Comparison of ENCODE assay signal across 8 cellular contexts in the genomic region with DNA sequence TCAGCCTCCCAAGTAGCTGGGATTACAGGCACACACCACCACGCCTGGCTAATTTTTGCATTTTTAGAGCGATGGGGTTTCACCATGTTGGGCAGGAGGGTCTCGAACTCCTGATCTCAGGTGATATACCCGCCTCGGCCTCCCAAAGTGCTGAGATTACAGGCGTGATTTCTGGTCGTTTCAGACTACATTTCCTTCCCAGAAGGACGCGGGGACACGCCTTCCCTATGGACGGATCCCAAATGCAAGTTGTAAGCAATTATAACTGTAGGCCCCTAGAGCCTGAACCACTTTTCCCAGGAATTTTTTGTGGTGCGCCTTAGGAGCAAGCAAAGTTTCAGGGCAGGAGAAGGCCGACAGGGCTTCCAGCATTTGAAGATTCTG. TPM values are rescaled to one million over a fixed set of nuclear protein-coding genes. Genes with fewer than 3 reads are reported as not detected.
A peak's percentile ranks its signal among the peaks of the same experiment; 100 is the strongest.
DNase-seq lines count a peak whose midpoint lies in the region; TF ChIP-seq lines count a peak whose summit lies in the region.

No MANE protein-coding gene starts in this region.

- no peaks in the 10 kb centered on the region for H3K9me2 ChIP-seq in OCI-LY7 (ENCODE audit: insufficient read depth, low read length)

- no peak overlapping the region for H2BK5ac ChIP-seq in neuronal stem cell (ENCODE audit: low read length)

- CTCF ChIA-PET in OCI-LY7 (lab: Charles Lee; ENCODE audit: unreplicated experiment): no interaction called here

- no peak overlapping the region for H2BK12ac ChIP-seq in neuronal stem cell (ENCODE audit: low read length)

- H3K79me2 ChIP-seq in OCI-LY7 (ENCODE audit: insufficient read depth, low read depth, low read length): no peaks in the 10 kb centered on the region

- H3K9me3 Mint-ChIP-seq in endodermal cell: peaks cover 14% of the 10 kb centered on the region

- H3K27ac ChIP-seq in C4-2B (peak overlapping the region; percentile 70), OCI-LY7 (ENCODE audit: low read depth, low read length, poor library complexity, severe bottlenecking) (no peak overlapping the region), endodermal cell (ENCODE audit: low read depth, low read length) (peak overlapping the region; percentile 16), neuronal stem cell (replicated peaks; ENCODE audit: low read length) (peak overlapping the region; percentile 93)

- H2AFZ ChIP-seq in OCI-LY7 (ENCODE audit: low read length) (peak overlapping the region; percentile 92), neuronal stem cell (ENCODE audit: low read length) (peak overlapping the region; percentile 96)

- peaks cover 11% of the 10 kb centered on the region for H3K79me1 ChIP-seq in neuronal stem cell (ENCODE audit: low read depth, low read length)

- H3K36me3 Mint-ChIP-seq in endodermal cell (ENCODE audit: low read depth): peaks cover 31% of the 10 kb centered on the region

- H3K4ac ChIP-seq in neuronal stem cell (ENCODE audit: low read length): no peak overlapping the region

- no peaks in the 10 kb centered on the region for H3K27me3 Mint-ChIP-seq in endodermal cell (ENCODE audit: insufficient read depth)

- peak overlapping the region; percentile 94 for H3K4me3 Mint-ChIP-seq in endodermal cell

- H3K27ac Mint-ChIP-seq in endodermal cell: peak overlapping the region; percentile 92

- no peaks in the 10 kb centered on the region for H4K20me1 ChIP-seq in OCI-LY7 (ENCODE audit: insufficient read depth, low read length)

- peak overlapping the region; percentile 66 for H3K18ac ChIP-seq in neuronal stem cell (ENCODE audit: low read length)

- H3K4me3 ChIP-seq in OCI-LY7 (ENCODE audit: low read depth, low read length, poor library complexity, severe bottlenecking) (peak overlapping the region; percentile 55), endodermal cell (ENCODE audit: low read length) (peak overlapping the region; percentile 76), neuronal stem cell (ENCODE audit: low read length in 2 of 2) (peak overlapping the region; percentile 49 to 73)

- peaks cover 4% of the 10 kb centered on the region; the same call in 1 of the 2 replicates for H3K9me3 ChIP-seq in OCI-LY7 (ENCODE audit: low read length)
- H3K9me3 ChIP-seq in endodermal cell (ENCODE audit: control insufficient read depth, low read length): peaks cover 4% of the 10 kb centered on the region
- H3K9me3 ChIP-seq in neuronal stem cell (replicated peaks in 1 of 2; ENCODE audit: control insufficient read depth in 2 of 2, insufficient read depth in 1 of 2, low read depth in 1 of 2, low read length in 2 of 2): peaks cover 2 to 16% of the 10 kb centered on the region in 2 donors

- H4K91ac ChIP-seq in neuronal stem cell (ENCODE audit: low read depth, low read length, poor library complexity): no peak overlapping the region

- 84 to 90% methylated on average over 10 to 13 of the region's 13 CpGs for WGBS in endodermal cell (ENCODE audit: insufficient coverage in 1 of 2, insufficient read length in 1 of 2), 2 experiments
- WGBS in neuronal stem cell (ENCODE audit: extremely low coverage in 2 of 2, insufficient read length in 2 of 2, insufficient replicate concordance in 1 of 2), 2 donors: no CpG with 5 or more reads among the region's 13 CpGs

- H3K4me1 ChIP-seq in OCI-LY7 (ENCODE audit: insufficient read depth, low read length, poor library complexity, severe bottlenecking): peaks cover 5% of the 10 kb centered on the region
- H3K4me1 ChIP-seq in endodermal cell (ENCODE audit: control insufficient read depth, insufficient read depth, low read length): no peaks in the 10 kb centered on the region
- H3K4me1 ChIP-seq in neuronal stem cell (ENCODE audit: control insufficient read depth in 2 of 2, insufficient read depth in 1 of 2, low read depth in 1 of 2, low read length in 2 of 2): peaks cover 6 to 9% of the 10 kb centered on the region in 2 donors

- peaks cover 8% of the 10 kb centered on the region for H3K36me3 ChIP-seq in OCI-LY7 (ENCODE audit: insufficient read depth, low read length)
- peaks cover 12% of the 10 kb centered on the region for H3K36me3 ChIP-seq in endodermal cell (ENCODE audit: control insufficient read depth, insufficient read depth, low read length)
- H3K36me3 ChIP-seq in neuronal stem cell (replicated peaks in 1 of 2; ENCODE audit: control insufficient read depth in 2 of 2, insufficient read depth in 2 of 2, low read length in 2 of 2): peaks cover 0 to 14% of the 10 kb centered on the region in 2 donors

- no peak overlapping the region for H3K14ac ChIP-seq in neuronal stem cell (ENCODE audit: low read length)

- H3K4me2 ChIP-seq in OCI-LY7 (ENCODE audit: low read length) (peak overlapping the region; percentile 52; the same call in 1 of the 2 replicates), neuronal stem cell (ENCODE audit: insufficient read depth, low read length, poor library complexity, severe bottlenecking) (peak overlapping the region; percentile 38)

- H3K27me3 ChIP-seq in endodermal cell (ENCODE audit: control insufficient read depth, insufficient read depth, low read length, poor library complexity, severe bottlenecking) (no peaks in the 10 kb centered on the region), neuronal stem cell (ENCODE audit: control insufficient read depth in 3 of 3, insufficient read depth in 3 of 3, low read depth in 1 of 3, low read length in 3 of 3) (no peaks in the 10 kb centered on the region)

- BruUV-seq in OCI-LY7 (replicated peaks; lab: Mats Ljungman, UMichigan): no TSS peak

- intact Hi-C loops in OCI-LY7 (cut with micrococcal nuclease; ENCODE audit: unreplicated experiment): no loop called here

- H3K9ac ChIP-seq in endodermal cell (ENCODE audit: extremely low read depth, low read length, poor library complexity, severe bottlenecking): peak overlapping the region; percentile 44
- no peak overlapping the region for H3K9ac ChIP-seq in neuronal stem cell (ENCODE audit: low read depth, low read length, poor library complexity)

- no peak overlapping the region for H2BK15ac ChIP-seq in neuronal stem cell (ENCODE audit: low read length)

- no peak for DNase-seq in OCI-LY7 (ENCODE audit: low spot score)
- DNase-seq in endodermal cell: no peak
- no peak for DNase-seq in neuronal stem cell (ENCODE audit: low spot score)
- DNase-seq in H4 (ENCODE audit: low spot score): no peak
- no peak for DNase-seq in occipital lobe (lab: John Stamatoyannopoulos, UW)
- DNase-seq in stimulated activated CD4-positive, alpha-beta T cell treated with anti-CD3 and anti-CD28 coated beads, Interleukin-4, amount 100 ng/mL, for 1 hour: no peak
- no peak for DNase-seq in DMS53 treated with DMSO at 0.1 percent for 48 hours (lab: John Stamatoyannopoulos, UW; ENCODE audit: unreplicated experiment)

- TF ChIP-seq CTCF in C4-2B (conservative IDR thresholded peaks at IDR 0.05): no peak
- no peak for TF ChIP-seq CTCF in OCI-LY7 (conservative IDR thresholded peaks at IDR 0.05; ENCODE audit: low read length)
- no peak for TF ChIP-seq CTCF in endodermal cell (conservative IDR thresholded peaks at IDR 0.05)

- H2BK120ac ChIP-seq in neuronal stem cell (ENCODE audit: low read depth, low read length): no peak overlapping the region

- peaks cover 6% of the 10 kb centered on the region for H3K4me1 Mint-ChIP-seq in endodermal cell

- H2AK5ac ChIP-seq in neuronal stem cell (ENCODE audit: low read depth, low read length): no peak overlapping the region

- H3K23ac ChIP-seq in neuronal stem cell (ENCODE audit: low read depth, low read length, poor library complexity): no peak overlapping the region

- H4K8ac ChIP-seq in neuronal stem cell (ENCODE audit: low read depth, low read length): peak overlapping the region; percentile 97

- POLR2A ChIA-PET in OCI-LY7 (lab: Charles Lee): interaction anchor here (0.5 kb wide), 1 partner anchor 328 kb away, joined by 3 read pairs; no protein-coding TSS in a partner anchor

RNA-seq across cellular contexts. Expression of a gene that starts 17.8 kb away (rescaled TPM):
- total RNA-seq in OCI-LY7 (2014; rRNA removed; shearing (Covaris generic)): 12.3 and 16.2 TPM in 2 replicates
- total RNA-seq in OCI-LY7 (2022) (23.7 and 26.3 TPM in 2 replicates), endodermal cell (10 to 100 TPM; 32.1 to 50.1 TPM), occipital lobe (18.2 TPM)
- 30.6 TPM for polyA plus RNA-seq in endodermal cell (2013, experiment 1 of 2)
- 30.5 TPM for polyA plus RNA-seq in endodermal cell (2013, experiment 2 of 2)
- polyA plus RNA-seq in neuronal stem cell (2013, experiment 1 of 2): 22.4 TPM
- polyA plus RNA-seq in neuronal stem cell (2013, experiment 2 of 2): 23.2 TPM
- 4.0 and 6.6 TPM in 2 replicates for total RNA-seq in H4 (2014; rRNA removed; shearing (Covaris generic))

RNA-seq across cellular contexts. Expression of a gene that starts 52.6 kb away (rescaled TPM):
- total RNA-seq in OCI-LY7 (2014; rRNA removed; shearing (Covaris generic)): 5.9 TPM in 2 replicates
- total RNA-seq in OCI-LY7 (2022) (6.6 and 6.7 TPM in 2 replicates), endodermal cell (10 to 100 TPM; 38.7 to 58.5 TPM), occipital lobe (6.6 TPM)
- 15.1 TPM for polyA plus RNA-seq in endodermal cell (2013, experiment 1 of 2)
- 13.5 TPM for polyA plus RNA-seq in endodermal cell (2013, experiment 2 of 2)
- 7.3 TPM for polyA plus RNA-seq in neuronal stem cell (2013, experiment 1 of 2)
- polyA plus RNA-seq in neuronal stem cell (2013, experiment 2 of 2): 8.5 TPM
- total RNA-seq in H4 (2014; rRNA removed; shearing (Covaris generic)): 3.0 and 3.4 TPM in 2 replicates
